ENCODE assay signal across 9 cellular contexts in the genomic region with DNA sequence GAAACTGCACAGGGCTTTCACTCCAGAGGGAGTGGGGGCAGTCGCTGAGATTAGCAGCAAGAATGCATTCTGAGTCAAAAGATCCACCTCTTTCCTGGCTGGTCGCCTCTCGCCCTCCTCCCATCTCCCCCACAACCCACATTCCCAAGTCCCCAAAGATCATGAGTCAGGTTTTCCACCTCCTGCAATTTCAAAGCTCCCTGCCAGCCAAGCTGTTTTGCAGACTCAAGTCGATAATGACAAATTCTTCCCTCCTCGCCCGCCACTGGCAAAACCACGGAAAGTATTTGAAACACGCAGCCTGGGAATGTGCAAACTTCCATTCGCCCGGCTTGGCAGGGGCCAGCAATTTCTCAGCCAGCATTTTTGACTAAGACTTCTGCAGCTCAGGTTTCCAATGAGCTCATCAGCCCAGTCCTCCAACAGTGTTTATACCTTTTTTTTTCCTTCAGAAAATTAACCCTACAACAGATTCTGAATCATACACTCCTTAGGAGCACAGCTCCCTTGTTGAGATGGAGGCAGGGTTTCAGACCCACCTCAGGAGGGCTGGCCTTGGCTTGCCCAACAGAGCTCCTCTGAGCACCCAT.
DNase-seq lines count a peak whose midpoint lies in the region; ATAC-seq and TF ChIP-seq lines count a peak whose summit lies in the region.
"Had no signal": no experiment of that assay in that cellular context is flagged by ENCODE, and none has a peak within 500 bp of the region (broad histone marks: within the 10 kb centered on the region; RNA-seq: fewer than 3 reads in every experiment).

No MANE protein-coding gene starts in this region.

- no peak for TF ChIP-seq POLR2A in GM18505 (IDR thresholded peaks at IDR 0.05; ENCODE audit: borderline replicate concordance, extremely low read depth, insufficient read depth, insufficient read length)

- peak; percentile 45 for DNase-seq in activated CD8-positive, alpha-beta memory T cell treated with anti-CD3 and anti-CD28 coated beads for 24 hours
- DNase-seq in activated CD8-positive, alpha-beta memory T cell treated with anti-CD3 and anti-CD28 coated beads, Interleukin-2, amount 50 U/mL, for 4 hours, result no peak
- peak; percentile 34 to 95 for DNase-seq in T47D (ENCODE audit: low read depth in 1 of 2, low spot score in 1 of 2)
- peak; percentile 100 for DNase-seq in iris pigment epithelial cell (ENCODE audit: low read depth)
- DNase-seq in smooth muscle cell of the brain vasculature (ENCODE audit: low read depth, low spot score), result peak; percentile 93

- in situ Hi-C loops in T47D (cut with HindIII; ENCODE audit: low pct_unique_long_range_greater_than_20kb, low sequenced_read_pairs), result no loop called here

- ATAC-seq in GM18505 (IDR thresholded peaks at IDR 0.05; ENCODE audit: unreplicated experiment) (no peak), GM21381 (IDR thresholded peaks at IDR 0.05; ENCODE audit: unreplicated experiment) (no peak), HG03135 (IDR thresholded peaks at IDR 0.05; ENCODE audit: unreplicated experiment) (no peak)
- ATAC-seq: CD8-positive, alpha-beta T cell had no signal
